Comparison of ENCODE assay signal across 9 cellular contexts in the genomic region with DNA sequence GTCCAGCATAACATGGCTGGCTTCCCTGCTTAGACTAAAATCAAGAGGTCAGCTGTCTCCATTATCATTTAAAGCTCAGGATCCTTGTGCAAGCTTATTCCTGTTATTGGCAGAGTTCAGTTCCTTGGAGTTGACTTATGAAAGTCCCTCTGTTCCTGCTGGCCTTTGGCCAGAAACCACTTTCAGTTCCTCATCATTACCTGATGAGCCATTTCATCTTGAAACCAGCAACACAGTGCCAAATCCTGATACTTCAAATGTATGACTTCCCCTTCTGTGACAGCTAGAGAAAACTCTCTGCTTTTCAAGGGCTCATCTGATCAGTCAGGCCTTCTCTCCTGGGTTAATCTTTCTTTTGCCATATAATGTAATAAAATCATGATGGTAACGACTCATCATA.
DNase-seq lines count a peak whose midpoint lies in the region; ATAC-seq and TF ChIP-seq lines count a peak whose summit lies in the region.
"Had no signal": no experiment of that assay in that cellular context is flagged by ENCODE, and none has a peak within 500 bp of the region (broad histone marks: within the 10 kb centered on the region; RNA-seq: fewer than 3 reads in every experiment).

No MANE protein-coding gene starts in this region.

- no peak for TF ChIP-seq CTCF in foreskin keratinocyte (conservative IDR thresholded peaks at IDR 0.05)

- H3K27ac ChIP-seq in foreskin keratinocyte = no peak overlapping the region

- H3K4me3 Mint-ChIP-seq in activated naive CD8-positive, alpha-beta T cell treated with anti-CD3 and anti-CD28 coated beads for 36 hours = no peak overlapping the region

- no peaks in the 10 kb centered on the region for H3K4me1 ChIP-seq in foreskin keratinocyte

- H3K4me1 Mint-ChIP-seq in activated naive CD8-positive, alpha-beta T cell treated with anti-CD3 and anti-CD28 coated beads for 36 hours = no peaks in the 10 kb centered on the region

- H3K27me3 Mint-ChIP-seq in activated naive CD8-positive, alpha-beta T cell treated with anti-CD3 and anti-CD28 coated beads for 36 hours = no peaks in the 10 kb centered on the region

- no peaks in the 10 kb centered on the region for H3K36me3 Mint-ChIP-seq in activated naive CD8-positive, alpha-beta T cell treated with anti-CD3 and anti-CD28 coated beads for 36 hours

- peak; percentile 96 for ATAC-seq in GM18511 (IDR thresholded peaks at IDR 0.05; ENCODE audit: unreplicated experiment)
- ATAC-seq in GM21825 (IDR thresholded peaks at IDR 0.05; ENCODE audit: unreplicated experiment) = peak; percentile 82
- peak; percentile 86 for ATAC-seq in HG03565 (IDR thresholded peaks at IDR 0.05; ENCODE audit: unreplicated experiment)
- ATAC-seq in foreskin keratinocyte = no peak
- ATAC-seq in HG03196 (IDR thresholded peaks at IDR 0.05; ENCODE audit: unreplicated experiment) = no peak
- no peak for ATAC-seq in left cardiac atrium
- ATAC-seq: activated CD4-positive, CD25-positive, alpha-beta regulatory T cell treated with anti-CD3 and anti-CD28 coated beads, Interleukin-2, amount 50 U/mL, for 24 hours had no signal

- H3K9me3 Mint-ChIP-seq in activated naive CD8-positive, alpha-beta T cell treated with anti-CD3 and anti-CD28 coated beads for 36 hours = peaks cover 2% of the 10 kb centered on the region

- H3K27me3 ChIP-seq in foreskin keratinocyte = no peaks in the 10 kb centered on the region

- intact Hi-C loops in left cardiac atrium (cut with DNase I) = no loop called here

- DNase-seq in foreskin keratinocyte (peak; percentile 2 to 35), hepatic stellate cell (ENCODE audit: low spot score) (no peak), left cardiac atrium (no peak)
- no peak for DNase-seq in activated naive CD8-positive, alpha-beta T cell treated with anti-CD3 and anti-CD28 coated beads for 36 hours

- no peak overlapping the region for H3K27ac Mint-ChIP-seq in activated naive CD8-positive, alpha-beta T cell treated with anti-CD3 and anti-CD28 coated beads for 36 hours

Comparison
In these comparisons a context has a peak if more than half of its experiments do, and no peak if none do; other contexts are left out.
1. ATAC-seq: peak in GM18511 (single experiment), GM21825 (single experiment) and HG03565 (single experiment); none in foreskin keratinocyte (single experiment), HG03196 (single experiment) and left cardiac atrium (0 of 2).
2. DNase-seq: peak in foreskin keratinocyte (2 of 2); none in activated naive CD8-positive, alpha-beta T cell treated with anti-CD3 and anti-CD28 coated beads for 36 hours (single experiment), hepatic stellate cell (single experiment) and left cardiac atrium (single experiment).